1 cellular context compared by ENCODE assay signal in the genomic region with DNA sequence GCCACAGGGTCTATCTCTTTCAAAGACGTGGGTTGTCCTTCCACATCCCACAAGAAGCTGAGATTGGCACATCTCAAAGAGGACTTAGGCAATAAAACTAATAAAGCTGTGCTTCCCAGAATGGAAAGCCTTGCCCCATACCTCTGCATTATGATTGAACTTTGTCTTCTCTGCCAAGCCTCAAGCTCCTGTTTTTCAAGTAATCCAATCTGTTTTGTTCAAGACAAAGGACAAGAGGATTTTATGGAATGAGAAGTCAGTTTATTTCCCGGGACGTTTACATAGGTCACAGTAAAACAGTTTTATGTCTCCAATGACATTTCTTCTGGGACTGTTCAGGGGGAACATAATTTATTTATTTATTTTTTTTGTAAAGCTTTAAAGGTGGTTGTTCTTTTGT.
TF ChIP-seq lines count a peak whose summit lies in the region.

No MANE protein-coding gene starts in this region.

TF ChIP-seq in H1, 55 proteins besides CTCF, POLR2A, EP300 and RAD21:
- TF ChIP-seq CREB1 (IDR thresholded peaks at IDR 0.05) (no peak), SAP30 (IDR thresholded peaks at IDR 0.05; ENCODE audit: insufficient read depth, insufficient replicate concordance, low read length) (no peak), SIN3A (conservative IDR thresholded peaks at IDR 0.05 in 1 of 2, IDR thresholded peaks at IDR 0.05 in 1 of 2; ENCODE audit: low read depth in 1 of 2, low read length in 2 of 2) (no peak), BACH1 (IDR thresholded peaks at IDR 0.05; ENCODE audit: low read length) (no peak), ZNF274 (IDR thresholded peaks at IDR 0.05; ENCODE audit: borderline replicate concordance, extremely low read depth, low read length) (no peak), TCF12 (IDR thresholded peaks at IDR 0.05; ENCODE audit: low read depth, low read length) (no peak), JUN (IDR thresholded peaks at IDR 0.05; ENCODE audit: low read depth, low read length) (no peak), CHD2 (IDR thresholded peaks at IDR 0.05; ENCODE audit: low read length) (no peak)
